In genomic region chr14:74401504-74402241, GRCh38 we compare ENCODE assay signal across 8 cellular contexts. TPM values are rescaled to one million over a fixed set of nuclear protein-coding genes. Genes with fewer than 3 reads are reported as not detected.
DNase-seq lines count a peak whose midpoint lies in the region; ATAC-seq, FAIRE-seq and TF ChIP-seq lines count a peak whose summit lies in the region.

No MANE protein-coding gene starts in this region.

- CTCF ChIA-PET in naive thymus-derived CD4-positive, alpha-beta T cell (lab: Charles Lee) = interaction anchor here (1.0 kb wide), 1 partner anchor 207 kb away, joined by 3 read pairs; no protein-coding TSS in a partner anchor

- no peaks in the 10 kb centered on the region for H3K36me3 Mint-ChIP-seq in CD14-positive monocyte
- H3K36me3 Mint-ChIP-seq in naive thymus-derived CD4-positive, alpha-beta T cell = no peaks in the 10 kb centered on the region
- H3K36me3 Mint-ChIP-seq in stimulated activated naive CD8-positive, alpha-beta T cell treated with anti-CD3 and anti-CD28 coated beads, Interleukin-15, Interleukin-2, amounts not matched to agents 100 ng/mL and 50 ng/mL, for 24 hours (ENCODE audit: low read depth) = no peaks in the 10 kb centered on the region

- H3K27me3 ChIP-seq in naive thymus-derived CD4-positive, alpha-beta T cell (ENCODE audit: control insufficient read depth in 2 of 2, insufficient read depth in 2 of 2, low read length in 2 of 2) = no peaks in the 10 kb centered on the region

- POLR2A ChIA-PET in naive thymus-derived CD4-positive, alpha-beta T cell (lab: Charles Lee) = interaction anchor here (0.5 kb wide), 1 partner anchor 308 kb away, joined by 3 read pairs; no protein-coding TSS in a partner anchor

- H3K27me3 Mint-ChIP-seq in CD14-positive monocyte (ENCODE audit: low read depth in 3 of 3) = peaks cover 9 to 13% (median 9%) of the 10 kb centered on the region in 3 donors
- H3K27me3 Mint-ChIP-seq in naive thymus-derived CD4-positive, alpha-beta T cell = peaks cover 0 to 15% (median 0%) of the 10 kb centered on the region in 5 donors
- H3K27me3 Mint-ChIP-seq in stimulated activated naive CD8-positive, alpha-beta T cell treated with anti-CD3 and anti-CD28 coated beads, Interleukin-15, Interleukin-2, amounts not matched to agents 100 ng/mL and 50 ng/mL, for 24 hours = no peaks in the 10 kb centered on the region

- DNase-seq in CD14-positive monocyte (ENCODE audit: low spot score) (no peak), GM19238 (ENCODE audit: insufficient read length, low spot score) (peak; percentile 81), ecto neural progenitor cell (ENCODE audit: low spot score) (peak; percentile 76), RCC 7860 (ENCODE audit: low spot score) (no peak)
- DNase-seq in activated CD4-positive, CD25-positive, alpha-beta regulatory T cell (lab: John Stamatoyannopoulos, UW) = peak; percentile 8 to 56 (median 29)
- peak; percentile 15 to 61 (median 51) for DNase-seq in naive thymus-derived CD4-positive, alpha-beta T cell

- H3K9me3 Mint-ChIP-seq in CD14-positive monocyte = no peaks in the 10 kb centered on the region
- no peaks in the 10 kb centered on the region for H3K9me3 Mint-ChIP-seq in naive thymus-derived CD4-positive, alpha-beta T cell
- H3K9me3 Mint-ChIP-seq in stimulated activated naive CD8-positive, alpha-beta T cell treated with anti-CD3 and anti-CD28 coated beads, Interleukin-15, Interleukin-2, amounts not matched to agents 100 ng/mL and 50 ng/mL, for 24 hours = no peaks in the 10 kb centered on the region

- no peak for FAIRE-seq in RCC 7860 (lab: Jason Lieb, UNC)

- TF ChIP-seq CTCF in CD14-positive monocyte (IDR thresholded peaks at IDR 0.05) = no peak

- H3K27ac Mint-ChIP-seq in CD14-positive monocyte = peak overlapping the region in 5 of 7 donors; percentile 37 to 80 (median 64)
- H3K27ac Mint-ChIP-seq in naive thymus-derived CD4-positive, alpha-beta T cell = peak overlapping the region; percentile 33 to 88 (median 73)
- peak overlapping the region; percentile 79 for H3K27ac Mint-ChIP-seq in stimulated activated naive CD8-positive, alpha-beta T cell treated with anti-CD3 and anti-CD28 coated beads, Interleukin-15, Interleukin-2, amounts not matched to agents 100 ng/mL and 50 ng/mL, for 24 hours

- H3K27ac ChIP-seq in naive thymus-derived CD4-positive, alpha-beta T cell (ENCODE audit: low read depth, low read length) = peak overlapping the region; percentile 55

- peaks cover 24% of the 10 kb centered on the region for H3K4me1 Mint-ChIP-seq in CD14-positive monocyte
- peaks cover 13 to 31% (median 24%) of the 10 kb centered on the region in 7 donors for H3K4me1 Mint-ChIP-seq in naive thymus-derived CD4-positive, alpha-beta T cell
- H3K4me1 Mint-ChIP-seq in stimulated activated naive CD8-positive, alpha-beta T cell treated with anti-CD3 and anti-CD28 coated beads, Interleukin-15, Interleukin-2, amounts not matched to agents 100 ng/mL and 50 ng/mL, for 24 hours (ENCODE audit: low read depth) = peaks cover 29% of the 10 kb centered on the region

- H3K4me3 Mint-ChIP-seq in CD14-positive monocyte = peak overlapping the region; percentile 70 to 83
- peak overlapping the region; percentile 66 to 85 (median 74) for H3K4me3 Mint-ChIP-seq in naive thymus-derived CD4-positive, alpha-beta T cell
- H3K4me3 Mint-ChIP-seq in stimulated activated naive CD8-positive, alpha-beta T cell treated with anti-CD3 and anti-CD28 coated beads, Interleukin-15, Interleukin-2, amounts not matched to agents 100 ng/mL and 50 ng/mL, for 24 hours = peak overlapping the region; percentile 60

- H3K4me1 ChIP-seq in naive thymus-derived CD4-positive, alpha-beta T cell (ENCODE audit: control insufficient read depth in 2 of 2, insufficient read depth in 2 of 2, low read length in 2 of 2) = peaks cover 14 to 25% of the 10 kb centered on the region in 2 donors

- intact Hi-C loops in CD14-positive monocyte (cut with micrococcal nuclease) = no loop called here
- intact Hi-C loops in naive thymus-derived CD4-positive, alpha-beta T cell (cut with micrococcal nuclease) = loop anchor here (2.0 kb wide), 1 partner anchor 91 kb away; the partner anchor contains the start of genes ISCA2 (in 2 of the 2) and NPC2 (in 2 of the 2)

- peak; percentile 86 for ATAC-seq in HG03432 (IDR thresholded peaks at IDR 0.05; ENCODE audit: unreplicated experiment)
- ATAC-seq in naive thymus-derived CD4-positive, alpha-beta T cell = peak; percentile 94

- peak overlapping the region; percentile 50 for H3K4me3 ChIP-seq in naive thymus-derived CD4-positive, alpha-beta T cell (ENCODE audit: low read length)

- H3K36me3 ChIP-seq in naive thymus-derived CD4-positive, alpha-beta T cell (ENCODE audit: control insufficient read depth in 2 of 3, insufficient read depth in 3 of 3, low read length in 3 of 3) = no peaks in the 10 kb centered on the region

- H3K9me3 ChIP-seq in naive thymus-derived CD4-positive, alpha-beta T cell (ENCODE audit: control insufficient read depth in 2 of 3, low read length in 3 of 3) = no peaks in the 10 kb centered on the region

RNA-seq across cellular contexts. Expression of gene SYNDIG1L, which starts 24.3 kb away (rescaled TPM):
- not detected for polyA plus RNA-seq in CD14-positive monocyte
- total RNA-seq in naive thymus-derived CD4-positive, alpha-beta T cell = under 1 TPM in 1 of 5 experiments, not detected in 4; 0.16 TPM
- not detected for polyA plus RNA-seq in naive thymus-derived CD4-positive, alpha-beta T cell

RNA-seq across cellular contexts. Expression of gene VRTN, which starts 53.4 kb away (rescaled TPM):
- not detected for polyA plus RNA-seq in CD14-positive monocyte
- total RNA-seq in naive thymus-derived CD4-positive, alpha-beta T cell = not detected
- polyA plus RNA-seq in naive thymus-derived CD4-positive, alpha-beta T cell = not detected

Comparison
In these comparisons a context has a peak if more than half of its experiments do, and no peak if none do; other contexts are left out.
1. DNase-seq: peak in GM19238 (single experiment), activated CD4-positive, CD25-positive, alpha-beta regulatory T cell (4 of 4), ecto neural progenitor cell (single experiment) and naive thymus-derived CD4-positive, alpha-beta T cell (9 of 9); none in CD14-positive monocyte (single experiment) and RCC 7860 (single experiment).
2. intact Hi-C loops: an anchor here in naive thymus-derived CD4-positive, alpha-beta T cell (2.0 kb wide); none called in CD14-positive monocyte.
3. Peak in every context shown above with its lines, with median percentiles within 50 percentile points of each other: H3K27ac Mint-ChIP-seq and H3K4me3 Mint-ChIP-seq.